Comparison of ENCODE assay signal across 8 cellular contexts in the genomic region with DNA sequence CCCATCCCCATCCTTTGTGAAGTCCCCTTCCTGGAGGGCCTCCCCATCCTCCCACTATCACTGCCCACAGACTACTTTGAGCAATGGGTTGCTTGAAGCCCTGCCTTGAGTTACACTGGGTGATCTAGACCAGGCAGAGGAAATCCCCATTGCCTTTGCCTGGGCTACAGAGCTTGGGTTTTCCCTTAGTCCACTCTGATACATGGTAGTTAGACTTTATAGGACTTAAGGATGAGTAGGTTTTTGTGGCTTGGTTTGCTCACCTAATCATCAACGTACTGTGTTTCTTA. TPM values are rescaled to one million over a fixed set of nuclear protein-coding genes. Genes with fewer than 3 reads are reported as not detected.
DNase-seq lines count a peak whose midpoint lies in the region; ATAC-seq and TF ChIP-seq lines count a peak whose summit lies in the region.

No MANE protein-coding gene starts in this region.

- TF ChIP-seq CTCF in ascending aorta (IDR thresholded peaks at IDR 0.05), result no peak
- TF ChIP-seq CTCF in omental fat pad (IDR thresholded peaks at IDR 0.05), result no peak

- H3K9me3 ChIP-seq in ascending aorta, result no peaks in the 10 kb centered on the region

- no peak overlapping the region for H3K4me3 ChIP-seq in ascending aorta

- peaks cover 3 to 30% of the 10 kb centered on the region in 2 donors for H3K4me1 ChIP-seq in ascending aorta

- H3K27ac ChIP-seq in ascending aorta, result peak overlapping the region; percentile 47 to 55

- peak; percentile 57 for DNase-seq in activated naive CD4-positive, alpha-beta T cell treated with Interleukin-2 at 50 U/mL for 16 hours
- no peak for DNase-seq in activated naive CD4-positive, alpha-beta T cell (lab: John Stamatoyannopoulos, UW)
- DNase-seq in ascending aorta (ENCODE audit: low spot score in 2 of 2) (no peak), HEK293T (ENCODE audit: extremely low spot score) (no peak), NCI-H187 treated with DMSO at 0.1 percent for 48 hours (lab: John Stamatoyannopoulos, UW) (no peak), CD1c-positive myeloid dendritic cell (ENCODE audit: extremely low spot score) (no peak), omental fat pad (ENCODE audit: low spot score) (no peak)

- ATAC-seq in HG03558 (IDR thresholded peaks at IDR 0.05; ENCODE audit: extremely low read depth, unreplicated experiment) (peak; percentile 37), omental fat pad (ENCODE audit: low FRiP score) (no peak)

- POLR2A ChIA-PET in HEK293T (lab: Yijun Ruan, JAX), result interaction anchor here (2.4 kb wide), 1 partner anchor 57 kb away, joined by 7 read pairs; a partner anchor contains a TSS

- CTCF ChIA-PET in HEK293T (lab: Yijun Ruan, JAX), result interaction anchor here (0.6 to 1.4 kb wide), 3 partner anchors 8 to 136 kb away, joined by 3 to 4 read pairs (median 4); no protein-coding TSS in a partner anchor

- H3K36me3 ChIP-seq in ascending aorta, result no peaks in the 10 kb centered on the region

- no peaks in the 10 kb centered on the region for H3K27me3 ChIP-seq in ascending aorta

- intact Hi-C loops in ascending aorta (cut with DNase I), result loop anchor here (5.0 kb wide), 1 partner anchor 35 kb away; no protein-coding TSS in a partner anchor

TF ChIP-seq in HEK293T, 16 proteins besides CTCF, POLR2A, EP300 and RAD21:
- TF ChIP-seq, protein P1, sequence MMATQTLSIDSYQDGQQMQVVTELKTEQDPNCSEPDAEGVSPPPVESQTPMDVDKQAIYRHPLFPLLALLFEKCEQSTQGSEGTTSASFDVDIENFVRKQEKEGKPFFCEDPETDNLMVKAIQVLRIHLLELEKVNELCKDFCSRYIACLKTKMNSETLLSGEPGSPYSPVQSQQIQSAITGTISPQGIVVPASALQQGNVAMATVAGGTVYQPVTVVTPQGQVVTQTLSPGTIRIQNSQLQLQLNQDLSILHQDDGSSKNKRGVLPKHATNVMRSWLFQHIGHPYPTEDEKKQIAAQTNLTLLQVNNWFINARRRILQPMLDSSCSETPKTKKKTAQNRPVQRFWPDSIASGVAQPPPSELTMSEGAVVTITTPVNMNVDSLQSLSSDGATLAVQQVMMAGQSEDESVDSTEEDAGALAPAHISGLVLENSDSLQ (IDR thresholded peaks at IDR 0.05), result no peak
- no peak for TF ChIP-seq HDGF (IDR thresholded peaks at IDR 0.05; ENCODE audit: borderline replicate concordance)
- TF ChIP-seq ZNF384 (IDR thresholded peaks at IDR 0.05), result no peak
- TF ChIP-seq BHLHE40 (IDR thresholded peaks at IDR 0.05; ENCODE audit: borderline replicate concordance), result no peak
- TF ChIP-seq FOXK2 (IDR thresholded peaks at IDR 0.05), result no peak
- no peak for TF ChIP-seq SUZ12 (IDR thresholded peaks at IDR 0.05)
- TF ChIP-seq ARNT (IDR thresholded peaks at IDR 0.05), result no peak
- no peak for TF ChIP-seq FOXM1 (IDR thresholded peaks at IDR 0.05; ENCODE audit: borderline replicate concordance)

RNA-seq across cellular contexts. Expression of a gene that starts 56.6 kb away (rescaled TPM):
- 6.9 TPM for total RNA-seq in ascending aorta
- total RNA-seq in omental fat pad, result 10 to 100 TPM; 17.7 to 43.9 (median 24.8) TPM
